Comparison of ENCODE assay signal across 10 cellular contexts in the genomic region with DNA sequence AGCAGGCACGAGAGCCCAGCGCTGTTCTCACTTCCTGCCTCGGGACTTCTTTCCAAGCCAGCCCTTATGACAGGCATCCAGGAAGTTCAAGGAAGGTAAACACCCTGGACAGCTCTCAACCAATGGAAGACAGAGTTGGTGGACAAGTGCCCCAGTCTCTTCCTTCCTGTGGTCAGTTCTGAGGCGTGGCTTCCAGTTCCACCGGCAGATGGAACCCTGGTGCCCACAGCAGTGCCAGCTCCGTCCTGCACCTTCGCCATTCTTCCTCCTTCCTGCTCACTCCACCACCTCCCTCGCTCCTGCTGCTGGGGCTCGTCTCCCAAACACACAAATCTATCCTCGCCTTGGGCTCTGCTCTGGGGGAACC.
DNase-seq lines count a peak whose midpoint lies in the region; ATAC-seq, FAIRE-seq and TF ChIP-seq lines count a peak whose summit lies in the region.
"Had no signal": no experiment of that assay in that cellular context is flagged by ENCODE, and none has a peak within 500 bp of the region (broad histone marks: within the 10 kb centered on the region; RNA-seq: fewer than 3 reads in every experiment).

No MANE protein-coding gene starts in this region.

- peaks cover 0 to 9% (median 4%) of the 10 kb centered on the region in 4 experiments; a peak in 2 of 7 replicates for H3K4me1 ChIP-seq in H1 (replicated peaks in 1 of 4; ENCODE audit: control insufficient read depth in 3 of 4, insufficient read depth in 4 of 4, low read length in 3 of 4)

- no peaks in the 10 kb centered on the region for H3K36me3 ChIP-seq in H1 (ENCODE audit: control insufficient read depth in 2 of 4, insufficient read depth in 4 of 4, low read length in 3 of 4)

- no peaks in the 10 kb centered on the region for H4K20me1 ChIP-seq in H1 (replicated peaks in 1 of 2; ENCODE audit: control insufficient read depth in 1 of 2, insufficient read depth in 2 of 2, low read length in 2 of 2)

- H2BK12ac ChIP-seq in H1 (ENCODE audit: low read depth, low read length): no peak overlapping the region

- H3K9ac ChIP-seq in H1 (replicated peaks in 1 of 4; ENCODE audit: extremely low read depth in 1 of 4, low read depth in 3 of 4, low read length in 3 of 4): no peak overlapping the region

- no peak overlapping the region for H2BK120ac ChIP-seq in H1 (replicated peaks; ENCODE audit: low read depth, low read length)

- no peak overlapping the region; the same call in 1 of the 2 replicates for H3K18ac ChIP-seq in H1 (ENCODE audit: extremely low read depth, low read length)

- ATAC-seq in GM21825 (IDR thresholded peaks at IDR 0.05; ENCODE audit: unreplicated experiment): no peak

- DNase-seq in EH (ENCODE audit: low read depth) (peak; percentile 46), NCI-H2029 (lab: John Stamatoyannopoulos, UW) (peak; percentile 91), H1 (ENCODE audit: low read depth in 1 of 2, low spot score in 2 of 2) (peak in 1 of 2 experiments; percentile 42), pons (ENCODE audit: low spot score) (peak; percentile 29), NCI-H187 treated with DMSO at 0.1 percent for 48 hours (lab: John Stamatoyannopoulos, UW) (no peak), GF-D8 (lab: John Stamatoyannopoulos, UW) (no peak)
- DNase-seq in effector CD8-positive, alpha-beta T cell (lab: John Stamatoyannopoulos, UW): no peak
- DNase-seq: NK-92 treated with Interleukin-12 subunit alpha and Interleukin-12 subunit beta, amount 100 ng/mL, for 24 hours had no signal

- no peak overlapping the region for H4K91ac ChIP-seq in H1 (replicated peaks; ENCODE audit: insufficient read length, low read length)

- H2AFZ ChIP-seq in H1 (ENCODE audit: low read length): no peak overlapping the region

- no peaks in the 10 kb centered on the region for H3K9me3 ChIP-seq in H1 (ENCODE audit: insufficient read depth in 2 of 2, low read depth in 1 of 2, low read length in 1 of 2)

- no peak for TF ChIP-seq EP300 in H1 (IDR thresholded peaks at IDR 0.05; ENCODE audit: borderline replicate concordance in 1 of 2, low read depth in 2 of 2, low read length in 2 of 2)

- H2AK5ac ChIP-seq in H1 (ENCODE audit: low read depth, low read length): no peak overlapping the region

- no peak overlapping the region for H2BK15ac ChIP-seq in H1 (ENCODE audit: low read length)

- no peak overlapping the region for H4K8ac ChIP-seq in H1 (ENCODE audit: extremely low read depth, insufficient read depth, low read length)

- CTCF ChIA-PET in H1 (lab: Charles Lee; ENCODE audit: partially characterized antibody): interaction anchor here (0.8 to 3.3 kb wide), 14 partner anchors 8 to 477 kb away, joined by 3 to 15 read pairs (median 3); a partner anchor contains a TSS

- H2BK5ac ChIP-seq in H1 (ENCODE audit: low read depth, low read length): no peak overlapping the region

- H3K79me1 ChIP-seq in H1 (ENCODE audit: low read depth, low read length): no peaks in the 10 kb centered on the region

- 84% methylated on average over 9 of the region's 10 CpGs; no CpG with 5 or more reads in 1 of the 2 experiments for WGBS in H1 (ENCODE audit: extremely low coverage in 1 of 2, insufficient coverage in 1 of 2, insufficient read length in 1 of 2, insufficient replicate concordance in 2 of 2, low coverage in 1 of 2, low lambda C conversion rate in 2 of 2, missing lambda C conversion rate in 1 of 2), 2 experiments

- TF ChIP-seq POLR2A in H1 (IDR thresholded peaks at IDR 0.05; ENCODE audit: control extremely low read depth in 1 of 2, low read depth in 2 of 2, low read length in 2 of 2): no peak

- TF ChIP-seq RAD21 in H1 (IDR thresholded peaks at IDR 0.05 in 1 of 2, conservative IDR thresholded peaks at IDR 0.05 in 1 of 2; ENCODE audit: low read depth in 2 of 2, low read length in 2 of 2): peak; percentile 7 to 29; a peak in 2 of 4 replicates

- no peak overlapping the region for H3K14ac ChIP-seq in H1 (ENCODE audit: insufficient read length)

- peaks cover 0 to 2% (median 0%) of the 10 kb centered on the region in 4 experiments; a peak in 2 of 7 replicates for H3K27me3 ChIP-seq in H1 (replicated peaks in 1 of 4; ENCODE audit: control insufficient read depth in 3 of 4, extremely low read depth in 1 of 4, insufficient read depth in 3 of 4, low read length in 3 of 4)

- H3K23ac ChIP-seq in H1 (ENCODE audit: insufficient read length): no peak overlapping the region

- no peaks in the 10 kb centered on the region for H3K23me2 ChIP-seq in H1 (ENCODE audit: low read depth, low read length)

- H3K27ac ChIP-seq in H1 (ENCODE audit: low read depth, low read length): no peak overlapping the region

- no peak overlapping the region for H3K4me2 ChIP-seq in H1 (ENCODE audit: insufficient read depth in 1 of 2, low read depth in 2 of 2, low read length in 2 of 2)

- H3K4me3 ChIP-seq in H1 (ENCODE audit: extremely low read depth in 1 of 4, insufficient read depth in 2 of 4, low read depth in 3 of 4, low read length in 4 of 4): no peak overlapping the region

- H3K79me2 ChIP-seq in H1 (ENCODE audit: control insufficient read depth in 1 of 2, insufficient read depth in 2 of 2, low read length in 2 of 2): no peaks in the 10 kb centered on the region

- peak in 1 of 3 experiments; percentile 10; a peak in 2 of 4 replicates for TF ChIP-seq CTCF in H1 (IDR thresholded peaks at IDR 0.05; ENCODE audit: control extremely low read depth in 1 of 3, insufficient read depth in 1 of 3, low read depth in 1 of 3, low read length in 3 of 3)

- H3K4ac ChIP-seq in H1 (replicated peaks; ENCODE audit: insufficient read length, low read depth, low read length): no peak overlapping the region

- POLR2A ChIA-PET in H1 (lab: Charles Lee; ENCODE audit: partially characterized antibody): no interaction called here

- no peak for FAIRE-seq in H1 (lab: Jason Lieb, UNC)
- FAIRE-seq: astrocyte had no signal

- H3K56ac ChIP-seq in H1 (replicated peaks; ENCODE audit: insufficient read length, low read depth, low read length): no peak overlapping the region

- no peak overlapping the region for H4K5ac ChIP-seq in H1 (ENCODE audit: insufficient read length, low read depth, low read length)

- no peak overlapping the region for H2BK20ac ChIP-seq in H1 (ENCODE audit: low read length)

TF ChIP-seq in H1, 55 proteins besides CTCF, POLR2A, EP300 and RAD21:
- no peak for TF ChIP-seq SRF (IDR thresholded peaks at IDR 0.05; ENCODE audit: low read depth, low read length)
- TF ChIP-seq HDAC6 (IDR thresholded peaks at IDR 0.05; ENCODE audit: low read depth, low read length): no peak
- TF ChIP-seq, protein P1, sequence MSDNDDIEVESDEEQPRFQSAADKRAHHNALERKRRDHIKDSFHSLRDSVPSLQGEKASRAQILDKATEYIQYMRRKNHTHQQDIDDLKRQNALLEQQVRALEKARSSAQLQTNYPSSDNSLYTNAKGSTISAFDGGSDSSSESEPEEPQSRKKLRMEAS (IDR thresholded peaks at IDR 0.05): no peak

Comparison
In these comparisons a context has a peak if more than half of its experiments do, and no peak if none do; other contexts are left out.
1. DNase-seq: peak in EH (single experiment), NCI-H2029 (single experiment) and pons (single experiment); none in NCI-H187 treated with DMSO at 0.1 percent for 48 hours (single experiment), GF-D8 (single experiment) and effector CD8-positive, alpha-beta T cell (single experiment).